In genomic region chr1:119368556-119368955, GRCh38 we compare ENCODE assay signal across 2 cellular contexts.
TF ChIP-seq lines count a peak whose summit lies in the region.

Gene HAO2 (plus strand): TSS chr1:119368785. CDS start chr1:119381086, 12,301 bp downstream.

TF ChIP-seq in HepG2, 621 proteins besides CTCF, POLR2A, EP300 and RAD21:
- peak; percentile 98 to 100 for TF ChIP-seq MAFK (conservative IDR thresholded peaks at IDR 0.05 in 1 of 2, IDR thresholded peaks at IDR 0.05 in 1 of 2; ENCODE audit: low read length in 2 of 2)
- peak; percentile 100 for TF ChIP-seq MAFF (IDR thresholded peaks at IDR 0.05; ENCODE audit: low read depth, low read length)
- TF ChIP-seq ZNF713 (CRISPR knock-in tag; IDR thresholded peaks at IDR 0.05), result no peak
- no peak for TF ChIP-seq ZNF557 (CRISPR knock-in tag; IDR thresholded peaks at IDR 0.05)
- TF ChIP-seq HMGXB3 (CRISPR knock-in tag; IDR thresholded peaks at IDR 0.05; ENCODE audit: borderline replicate concordance), result no peak

TF ChIP-seq in GM12891, 5 proteins besides CTCF, POLR2A, EP300 and RAD21:
- TF ChIP-seq POU2F2 (IDR thresholded peaks at IDR 0.05; ENCODE audit: low read depth, low read length), result no peak
- TF ChIP-seq SPI1 (IDR thresholded peaks at IDR 0.05; ENCODE audit: low read depth, low read length), result no peak
- no peak for TF ChIP-seq PAX5 (IDR thresholded peaks at IDR 0.05; ENCODE audit: insufficient read depth, low read length, severe bottlenecking)
- TF ChIP-seq POLR2AphosphoS5 (IDR thresholded peaks at IDR 0.05; ENCODE audit: low read depth, low read length), result no peak
- no peak for TF ChIP-seq TAF1 (IDR thresholded peaks at IDR 0.05; ENCODE audit: low read depth, low read length)
